25 cellular contexts compared by ENCODE assay signal in the genomic region with DNA sequence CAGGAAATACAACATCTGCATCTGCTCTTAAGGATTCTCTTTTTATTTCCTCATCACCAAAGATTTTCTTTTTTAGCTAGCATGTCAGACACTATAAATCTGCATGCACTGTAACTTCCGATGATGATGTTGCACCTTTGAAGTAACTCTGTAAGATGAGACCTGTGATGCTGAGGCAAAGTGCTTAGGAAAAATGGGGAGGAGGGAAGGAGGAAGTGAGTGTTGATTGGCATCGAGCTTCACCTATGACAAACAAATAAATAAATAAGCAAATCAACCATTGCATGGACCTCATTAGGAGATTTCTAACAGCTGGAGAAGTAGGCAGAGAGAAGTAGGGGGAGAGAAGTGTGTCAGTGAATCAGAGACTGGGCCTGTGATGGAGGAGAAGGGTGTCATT. TPM values are rescaled to one million over a fixed set of nuclear protein-coding genes. Genes with fewer than 3 reads are reported as not detected.
DNase-seq lines count a peak whose midpoint lies in the region; ATAC-seq, FAIRE-seq and TF ChIP-seq lines count a peak whose summit lies in the region.
"Had no signal": no experiment of that assay in that cellular context is flagged by ENCODE, and none has a peak within 500 bp of the region (broad histone marks: within the 10 kb centered on the region; RNA-seq: fewer than 3 reads in every experiment).

No MANE protein-coding gene starts in this region.

- H4K20me1 ChIP-seq in GM12878 (ENCODE audit: control insufficient read depth, insufficient read depth) (no peaks in the 10 kb centered on the region), SK-N-SH (ENCODE audit: insufficient read depth) (no peaks in the 10 kb centered on the region)

- no peak overlapping the region for H3K4me3 Mint-ChIP-seq in activated CD4-positive, alpha-beta T cell treated with anti-CD3 and anti-CD28 coated beads, Interleukin-2, amount 10 ng/mL, durations not matched to agents 7 days and 5 days
- H3K4me3 Mint-ChIP-seq in type B pancreatic cell: peak overlapping the region; percentile 21
- H3K4me3 Mint-ChIP-seq in activated T-cell treated with anti-CD3 and anti-CD28 coated beads, Interleukin-2, amount 50 U/mL, for 72 hours: no peak overlapping the region
- H3K4me3 Mint-ChIP-seq: CD4-positive, alpha-beta T cell; HFFc6 had no signal

- POLR2A ChIA-PET in activated CD4-positive, alpha-beta T cell treated with anti-CD3 and anti-CD28 coated beads, Interleukin-2, amount 10 ng/mL, durations not matched to agents 7 days and 5 days (lab: Charles Lee): no interaction called here
- POLR2A ChIA-PET in GM12878 (lab: Charles Lee): interaction anchor here (1.4 kb wide), 1 partner anchor 53 kb away, joined by 3 read pairs; the partner anchor contains the start of gene ENC1
- POLR2A ChIA-PET in SK-N-SH (lab: Yijun Ruan, JAX): no interaction called here

- H3K27ac ChIP-seq in GM12878 (ENCODE audit: control insufficient read depth, insufficient read depth) (no peak overlapping the region), SK-N-SH (ENCODE audit: low read depth in 2 of 2, low read length in 1 of 2) (no peak overlapping the region)

- CTCF ChIA-PET in activated CD4-positive, alpha-beta T cell treated with anti-CD3 and anti-CD28 coated beads, Interleukin-2, amount 10 ng/mL, durations not matched to agents 7 days and 5 days (lab: Charles Lee): no interaction called here
- CTCF ChIA-PET in GM12878 (lab: Yijun Ruan, JAX) (interaction anchor here (0.6 to 1.3 kb wide), 2 partner anchors 11 to 997 kb away, joined by 3 read pairs; no protein-coding TSS in a partner anchor), SK-N-SH (lab: Yijun Ruan, JAX) (no interaction called here)

- 44% methylated on average over 2 of the region's 2 CpGs for WGBS in GM12878 (ENCODE audit: insufficient coverage, insufficient replicate concordance, low lambda C conversion rate, missing lambda C conversion rate)
- 97% methylated on average over 2 of the region's 2 CpGs for WGBS in SK-N-SH (ENCODE audit: low lambda C conversion rate)

- SMC1A ChIA-PET in GM12878 (lab: Charles Lee; ENCODE audit: uncharacterized antibody, unreplicated experiment): interaction anchor here (0.6 to 1.8 kb wide), 11 partner anchors 8 to 260 kb away, joined by 3 to 6 read pairs (median 3); partner anchors contain the start of gene ENC1

- no peaks in the 10 kb centered on the region for H3K36me3 Mint-ChIP-seq in activated CD4-positive, alpha-beta T cell treated with anti-CD3 and anti-CD28 coated beads, Interleukin-2, amount 10 ng/mL, durations not matched to agents 7 days and 5 days (ENCODE audit: low read depth)
- no peaks in the 10 kb centered on the region for H3K36me3 Mint-ChIP-seq in type B pancreatic cell
- no peaks in the 10 kb centered on the region for H3K36me3 Mint-ChIP-seq in activated T-cell treated with anti-CD3 and anti-CD28 coated beads, Interleukin-2, amount 50 U/mL, for 72 hours (ENCODE audit: insufficient read depth in 2 of 2)

- H3K4me1 Mint-ChIP-seq in activated CD4-positive, alpha-beta T cell treated with anti-CD3 and anti-CD28 coated beads, Interleukin-2, amount 10 ng/mL, durations not matched to agents 7 days and 5 days: peaks cover 7% of the 10 kb centered on the region
- peaks cover 42% of the 10 kb centered on the region for H3K4me1 Mint-ChIP-seq in type B pancreatic cell (ENCODE audit: unreplicated experiment)
- peaks cover 5% of the 10 kb centered on the region for H3K4me1 Mint-ChIP-seq in activated T-cell treated with anti-CD3 and anti-CD28 coated beads, Interleukin-2, amount 50 U/mL, for 72 hours (ENCODE audit: low read depth)

- in situ Hi-C loops in GM12878 (cut with MboI): no loop called here

- RAD21 ChIA-PET in GM12878 (lab: Charles Lee; ENCODE audit: unreplicated experiment): interaction anchor here (1.7 kb wide), 1 partner anchor 51 kb away, joined by 4 read pairs; no protein-coding TSS in a partner anchor

- intact Hi-C loops in GM12878 (cut with micrococcal nuclease; ENCODE audit: unreplicated experiment): loop anchor here (2.0 kb wide), 1 partner anchor 45 kb away; no protein-coding TSS in a partner anchor

- no peak for FAIRE-seq in GM12878 (lab: Jason Lieb, UNC)
- FAIRE-seq: A549, GM12892, GM18507, H54, HepG2 had no signal

- H3K9ac ChIP-seq in GM12878 (ENCODE audit: control insufficient read depth, insufficient read depth, low read length) (no peak overlapping the region), SK-N-SH (no peak overlapping the region)

- ATAC-seq in GM12878 (peak; percentile 34), GM21576 (IDR thresholded peaks at IDR 0.05; ENCODE audit: unreplicated experiment) (no peak)
- ATAC-seq in activated T-cell treated with anti-CD3 and anti-CD28 coated beads, Interleukin-2, amount 50 U/mL, for 72 hours (replicated peaks in 1 of 2): no peak
- ATAC-seq: A549, HepG2, SK-N-SH treated with all-trans-retinoic acid at 6 μM for 48 hours had no signal

- TF ChIP-seq RAD21 in GM12878 (IDR thresholded peaks at IDR 0.05; ENCODE audit: insufficient read depth, low read depth, low read length) (no peak), SK-N-SH (IDR thresholded peaks at IDR 0.05; ENCODE audit: low read length) (no peak)

- BruUV-seq in GM12878 (replicated peaks; lab: Mats Ljungman, UMichigan): no TSS peak

- H3K4me1 ChIP-seq in GM12878 (ENCODE audit: control insufficient read depth, insufficient read depth, low read length) (no peaks in the 10 kb centered on the region), SK-N-SH (ENCODE audit: control insufficient read depth in 1 of 2, insufficient read depth in 2 of 2, low read depth in 1 of 2, low read length in 1 of 2) (no peaks in the 10 kb centered on the region)
- H3K4me1 ChIP-seq: A549 had no signal

- H3K9me3 ChIP-seq in GM12878 (replicated peaks; ENCODE audit: control insufficient read depth, insufficient read depth, low read length): no peaks in the 10 kb centered on the region; the same call in 1 of the 3 replicates
- H3K9me3 ChIP-seq in SK-N-SH: no peaks in the 10 kb centered on the region
- H3K9me3 ChIP-seq: A549 had no signal

- H3K27me3 Mint-ChIP-seq in activated CD4-positive, alpha-beta T cell treated with anti-CD3 and anti-CD28 coated beads, Interleukin-2, amount 10 ng/mL, durations not matched to agents 7 days and 5 days: peaks cover 19% of the 10 kb centered on the region
- H3K27me3 Mint-ChIP-seq in type B pancreatic cell: no peaks in the 10 kb centered on the region
- H3K27me3 Mint-ChIP-seq in activated T-cell treated with anti-CD3 and anti-CD28 coated beads, Interleukin-2, amount 50 U/mL, for 72 hours (ENCODE audit: low read depth): peaks cover 15% of the 10 kb centered on the region

- no peak overlapping the region for H3K4me3 ChIP-seq in GM12878
- no peak overlapping the region for H3K4me3 ChIP-seq in SK-N-SH (ENCODE audit: low read depth in 2 of 2, low read length in 1 of 2)
- H3K4me3 ChIP-seq: A549 had no signal

- peak overlapping the region; percentile 12 for H3K27ac Mint-ChIP-seq in activated CD4-positive, alpha-beta T cell treated with anti-CD3 and anti-CD28 coated beads, Interleukin-2, amount 10 ng/mL, durations not matched to agents 7 days and 5 days
- peak overlapping the region; percentile 42 for H3K27ac Mint-ChIP-seq in type B pancreatic cell
- H3K27ac Mint-ChIP-seq in activated T-cell treated with anti-CD3 and anti-CD28 coated beads, Interleukin-2, amount 50 U/mL, for 72 hours: no peak overlapping the region
- H3K27ac Mint-ChIP-seq: CD4-positive, alpha-beta T cell; HFFc6 had no signal

- H3K9me2 ChIP-seq in SK-N-SH: no peaks in the 10 kb centered on the region

- H3K79me2 ChIP-seq in GM12878 (ENCODE audit: control insufficient read depth, insufficient read depth, low read length) (no peaks in the 10 kb centered on the region), SK-N-SH (ENCODE audit: insufficient read depth) (no peaks in the 10 kb centered on the region)

- H3K27me3 ChIP-seq in GM12878 (replicated peaks in 1 of 2; ENCODE audit: control insufficient read depth in 2 of 2, insufficient read depth in 2 of 2, low read length in 1 of 2) (0 out of 4 replicates have a peak, but pooled peaks cover 0 to 4% of the 10 kb centered on the region in 2 experiments), SK-N-SH (ENCODE audit: insufficient read depth) (no peaks in the 10 kb centered on the region)

- no peaks in the 10 kb centered on the region for H3K36me3 ChIP-seq in GM12878 (ENCODE audit: control insufficient read depth in 2 of 2, insufficient read depth in 2 of 2, low read length in 1 of 2)
- H3K36me3 ChIP-seq in SK-N-SH (replicated peaks in 1 of 2; ENCODE audit: control insufficient read depth in 1 of 2, insufficient read depth in 2 of 2, low read length in 1 of 2): no peaks in the 10 kb centered on the region

- no peaks in the 10 kb centered on the region for H3F3A ChIP-seq in SK-N-SH (replicated peaks; ENCODE audit: insufficient read depth)

- TF ChIP-seq EP300 in GM12878 (IDR thresholded peaks at IDR 0.05; ENCODE audit: borderline replicate concordance in 1 of 2, control insufficient read depth in 1 of 2, low read depth in 2 of 2, low read length in 2 of 2) (no peak), SK-N-SH (IDR thresholded peaks at IDR 0.05; ENCODE audit: borderline replicate concordance in 1 of 2, low read depth in 1 of 2, low read length in 1 of 2) (no peak)

- no peak overlapping the region for H2AFZ ChIP-seq in GM12878 (ENCODE audit: control insufficient read depth, low read depth, low read length)
- H2AFZ ChIP-seq in SK-N-SH (ENCODE audit: low read depth): no peak overlapping the region

- no peak overlapping the region for H3K4me2 ChIP-seq in GM12878 (ENCODE audit: control insufficient read depth, insufficient read depth)
- no peak overlapping the region for H3K4me2 ChIP-seq in SK-N-SH
- H3K4me2 ChIP-seq: A549 had no signal

- no peak for TF ChIP-seq POLR2A in GM12878 (IDR thresholded peaks at IDR 0.05; ENCODE audit: low read depth, low read length)

- no peak for TF ChIP-seq CTCF in GM12878 (IDR thresholded peaks at IDR 0.05 in 2 of 3, conservative IDR thresholded peaks at IDR 0.05 in 1 of 3; ENCODE audit: control insufficient read depth in 2 of 3, extremely low read depth in 1 of 3, insufficient read depth in 1 of 3, low read depth in 3 of 3, low read length in 3 of 3)
- TF ChIP-seq CTCF in type B pancreatic cell (conservative IDR thresholded peaks at IDR 0.05): no peak
- no peak for TF ChIP-seq CTCF in SK-N-SH (IDR thresholded peaks at IDR 0.05)

- no peak for DNase-seq in activated CD4-positive, alpha-beta T cell treated with anti-CD3 and anti-CD28 coated beads, Interleukin-2, amount 10 ng/mL, durations not matched to agents 7 days and 5 days
- no peak for DNase-seq in activated CD4-positive, alpha-beta T cell treated with anti-CD3 and anti-CD28 coated beads, Interleukin-2, amount 50 U/mL, for 4 hours
- DNase-seq in GM12878 (ENCODE audit: low read depth, low spot score) (no peak), left kidney (ENCODE audit: low read depth, low spot score) (peak; percentile 69), type B pancreatic cell (ENCODE audit: extremely low spot score, unreplicated experiment) (no peak), SK-N-SH (no peak)
- DNase-seq in activated T-cell treated with anti-CD3 and anti-CD28 coated beads, Interleukin-2, amount 50 U/mL, for 72 hours: no peak
- DNase-seq: CD4-positive, alpha-beta T cell; HFFc6; KG1; MV-4-11; NCI-H1417; NCI-H1930; NCI-H2171; NCI-H446; NCI-H748 treated with DMSO at 0.1 percent for 48 hours; OCI-M1; SHP77 had no signal

- H3K9me3 Mint-ChIP-seq in activated CD4-positive, alpha-beta T cell treated with anti-CD3 and anti-CD28 coated beads, Interleukin-2, amount 10 ng/mL, durations not matched to agents 7 days and 5 days: no peaks in the 10 kb centered on the region
- H3K9me3 Mint-ChIP-seq in type B pancreatic cell: peaks cover 8% of the 10 kb centered on the region
- no peaks in the 10 kb centered on the region for H3K9me3 Mint-ChIP-seq in activated T-cell treated with anti-CD3 and anti-CD28 coated beads, Interleukin-2, amount 50 U/mL, for 72 hours
- H3K9me3 Mint-ChIP-seq: CD4-positive, alpha-beta T cell; HFFc6 had no signal

RNA-seq across cellular contexts. Expression of gene ENC1, which starts 52.6 kb away (rescaled TPM):
- total RNA-seq in activated CD4-positive, alpha-beta T cell treated with anti-CD3 and anti-CD28 coated beads, Interleukin-2, amount 10 ng/mL, durations not matched to agents 7 days and 5 days: 1 to 10 TPM; 2.2 to 3.4 TPM
- 137 and 148 TPM in 2 replicates for total RNA-seq in GM12878 (2013; cell fraction: nucleolus; rRNA removed)
- total RNA-seq in GM12878 (2014; rRNA removed): 46.9 and 55.5 TPM in 2 replicates
- total RNA-seq in GM12878 (2014; rRNA removed; fragmentation: Illumina TruSeq; extraction: Trizol): 23.2 and 24.6 TPM in 2 replicates
- total RNA-seq in GM12878 (2021): 46.8 and 53.5 TPM in 2 replicates
- 7.3 TPM for polyA plus RNA-seq in GM12878 (2011; ENCODE audit: low read depth)
- 53.6 and 54.7 TPM in 2 replicates for polyA plus RNA-seq in GM12878 (2011; rRNA removed)
- 46.0 and 61.7 TPM in 2 replicates for polyA plus RNA-seq in GM12878 (2011; cell fraction: cytosol; rRNA removed)
- 81.6 and 87.0 TPM in 2 replicates for polyA plus RNA-seq in GM12878 (2011; cell fraction: nucleus; rRNA removed)
- polyA plus RNA-seq in GM12878 (2012): 9.2 and 11.5 TPM in 2 replicates
- 31.7 and 33.6 TPM in 2 replicates for polyA plus RNA-seq in GM12878 (2014; fragmentation: Illumina TruSeq; extraction: Trizol)
- polyA plus RNA-seq in GM12878 (2014; fragmentation: Nextera tagmentation; extraction: Ambion mirVana): 1 to 10 TPM; 8.2 to 8.5 TPM
- 27.8 and 46.8 TPM in 2 replicates for polyA plus RNA-seq in GM12878 (2014; rRNA removed)
- 10 to 100 TPM; 32.4 to 36.3 TPM for polyA plus RNA-seq in GM12878 (2016; fragmentation: Nextera tagmentation; extraction: Ambion mirVana)
- polyA minus RNA-seq in GM12878 (2011; rRNA and poly(A)+ RNA removed): 102 and 112 TPM in 2 replicates
- 29.0 and 29.4 TPM in 2 replicates for polyA minus RNA-seq in GM12878 (2011; cell fraction: cytosol; rRNA and poly(A)+ RNA removed)
- 127 and 189 TPM in 2 replicates for polyA minus RNA-seq in GM12878 (2011; cell fraction: nucleus; rRNA and poly(A)+ RNA removed)
- 83.2 and 96.8 TPM in 2 replicates for total RNA-seq in type B pancreatic cell (ENCODE audit: low replicate concordance)
- 20.3 and 23.9 TPM in 2 replicates for polyA plus RNA-seq in SK-N-SH (2012; rRNA removed)
- 13.5 and 15.1 TPM in 2 replicates for polyA plus RNA-seq in SK-N-SH (2012; cell fraction: cytosol; rRNA removed)
- polyA plus RNA-seq in SK-N-SH (2012; cell fraction: nucleus; rRNA removed): 57.1 and 64.1 TPM in 2 replicates
- total RNA-seq in activated T-cell treated with anti-CD3 and anti-CD28 coated beads, Interleukin-2, amount 50 U/mL, for 72 hours: 1 to 10 TPM in 1 of 2 donors, under 1 TPM in 1; 0.60 to 1.9 TPM

Comparison
In these comparisons a context has a peak if more than half of its experiments do, and no peak if none do; other contexts are left out.
1. RNA of gene ENC1, which starts 52.6 kb away (total RNA-seq): 83.2 to 96.8 TPM in type B pancreatic cell and 23.2 to 148 TPM in GM12878; 2.2 to 3.4 TPM in activated CD4-positive, alpha-beta T cell treated with anti-CD3 and anti-CD28 coated beads, Interleukin-2, amount 10 ng/mL, durations not matched to agents 7 days and 5 days and 0.60 to 1.9 TPM in activated T-cell treated with anti-CD3 and anti-CD28 coated beads, Interleukin-2, amount 50 U/mL, for 72 hours; every median in the first group is over 4 times any median in the second.